8 cellular contexts compared by ENCODE assay signal in the genomic region with DNA sequence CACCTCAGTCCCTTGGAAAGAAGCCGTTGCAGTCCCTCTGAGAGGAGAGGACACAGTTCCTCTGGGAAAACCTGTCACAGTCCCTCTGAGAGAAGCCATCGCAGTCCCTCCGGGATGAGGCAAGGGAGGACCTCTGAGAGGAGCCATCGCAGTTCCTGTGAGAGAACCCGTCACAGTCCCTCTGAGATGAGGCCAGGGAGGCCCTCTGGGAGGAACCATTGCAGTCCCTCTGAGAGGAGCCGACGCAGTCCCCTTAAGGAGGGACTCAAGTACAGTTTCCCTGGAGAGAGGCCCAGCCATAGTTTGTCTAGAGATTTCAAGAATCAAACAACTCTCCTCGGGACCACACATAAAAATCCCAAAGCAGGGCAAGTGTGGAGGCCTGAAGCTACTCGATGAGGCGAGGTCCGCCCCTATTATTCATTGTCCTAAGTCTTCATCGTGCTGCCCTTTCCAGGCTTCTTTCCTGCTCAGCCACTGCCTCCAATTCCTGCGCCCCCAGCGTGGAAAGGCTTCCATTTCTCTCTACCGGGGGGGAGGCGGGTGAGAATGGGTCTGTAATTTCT. TPM values are rescaled to one million over a fixed set of nuclear protein-coding genes. Genes with fewer than 3 reads are reported as not detected.
DNase-seq lines count a peak whose midpoint lies in the region; ATAC-seq, FAIRE-seq and TF ChIP-seq lines count a peak whose summit lies in the region.

No MANE protein-coding gene starts in this region.

- H3K27me3 Mint-ChIP-seq in MCF 10A (ENCODE audit: insufficient read depth, unreplicated experiment) = no peaks in the 10 kb centered on the region

- H3K9ac ChIP-seq in mucosa of stomach (ENCODE audit: low read length) = peak overlapping the region; percentile 83

- peak overlapping the region; percentile 97 for H3K27ac Mint-ChIP-seq in MCF 10A (ENCODE audit: low read depth, unreplicated experiment)

- peak in 2 of 5 donors; percentile 20 to 27 for DNase-seq in heart left ventricle
- DNase-seq in left ventricle myocardium superior = no peak
- no peak for DNase-seq in MCF 10A (ENCODE audit: unreplicated experiment)
- no peak for DNase-seq in NCI-H2081 (lab: John Stamatoyannopoulos, UW)
- DNase-seq in GM19239 (ENCODE audit: insufficient read length, low spot score) = no peak
- DNase-seq in SIG-M5 (lab: John Stamatoyannopoulos, UW) = no peak

- TSS peak; percentile 61 for BruUV-seq in MCF 10A (replicated peaks; lab: Mats Ljungman, UMichigan)

- peaks cover 0 to 30% (median 15%) of the 10 kb centered on the region in 12 donors for H3K9me3 ChIP-seq in heart left ventricle
- no peaks in the 10 kb centered on the region for H3K9me3 ChIP-seq in mucosa of stomach (ENCODE audit: control insufficient read depth, low read length)

- H3K4me1 ChIP-seq in heart left ventricle = peaks cover 3 to 31% (median 16%) of the 10 kb centered on the region in 12 donors
- peaks cover 4% of the 10 kb centered on the region for H3K4me1 ChIP-seq in mucosa of stomach (ENCODE audit: control insufficient read depth, insufficient read depth, low read length)

- H3K36me3 Mint-ChIP-seq in MCF 10A (ENCODE audit: insufficient read depth, unreplicated experiment) = peaks cover 3% of the 10 kb centered on the region

- 77 to 85% (median 81%) methylated on average over 16 of the region's 16 CpGs for WGBS in heart left ventricle, 4 donors

- no peaks in the 10 kb centered on the region for H3K27me3 ChIP-seq in heart left ventricle
- no peaks in the 10 kb centered on the region for H3K27me3 ChIP-seq in mucosa of stomach (ENCODE audit: control insufficient read depth, insufficient read depth, low read length)

- H3K4me3 ChIP-seq in heart left ventricle (peak overlapping the region in 11 of 12 donors; percentile 44 to 81 (median 65)), mucosa of stomach (ENCODE audit: low read length) (peak overlapping the region; percentile 95)

- peaks cover 7% of the 10 kb centered on the region for H3K9me3 Mint-ChIP-seq in MCF 10A (ENCODE audit: unreplicated experiment)

- TF ChIP-seq POLR2A in heart left ventricle (IDR thresholded peaks at IDR 0.05) = no peak

- intact Hi-C loops in heart left ventricle (cut with DNase I) (loop anchor here in 5 of 10 donors (2.0 to 10.0 kb wide), 6 partner anchors 47 to 150 kb away; a partner anchor contains a TSS), left ventricle myocardium superior (cut with micrococcal nuclease) (no loop called here), MCF 10A (cut with micrococcal nuclease) (loop anchor here (2.0 kb wide), 1 partner anchor 153 kb away; a partner anchor contains a TSS)

- POLR2A ChIA-PET in MCF 10A (lab: Yijun Ruan, JAX) = interaction anchor here (0.7 to 2.2 kb wide), 9 partner anchors 8 to 810 kb away, joined by 3 to 9 read pairs (median 4); a partner anchor contains a TSS

- no peaks in the 10 kb centered on the region for H3K36me3 ChIP-seq in heart left ventricle
- H3K36me3 ChIP-seq in mucosa of stomach (ENCODE audit: control insufficient read depth, insufficient read depth, low read length) = no peaks in the 10 kb centered on the region

- H3K4me3 Mint-ChIP-seq in MCF 10A (ENCODE audit: unreplicated experiment) = peak overlapping the region; percentile 97

- H3K27ac ChIP-seq in heart left ventricle = peak overlapping the region in 11 of 12 donors; percentile 1 to 83 (median 68)

- H3K4me1 Mint-ChIP-seq in MCF 10A (ENCODE audit: insufficient read depth, unreplicated experiment) = peaks cover 39% of the 10 kb centered on the region

- ATAC-seq in heart left ventricle (peak in 3 of 4 donors; percentile 7 to 23 (median 10)), left ventricle myocardium superior (no peak), GM19463 (IDR thresholded peaks at IDR 0.05; ENCODE audit: unreplicated experiment) (no peak)

- no peak for FAIRE-seq in GM19239 (lab: Jason Lieb, UNC)

- TF ChIP-seq CTCF in heart left ventricle (IDR thresholded peaks at IDR 0.05) (no peak), MCF 10A (IDR thresholded peaks at IDR 0.05; ENCODE audit: unreplicated experiment) (no peak)

- CTCF ChIA-PET in MCF 10A (lab: Yijun Ruan, JAX) = no interaction called here

RNA-seq across cellular contexts. Expression of a gene that starts 0.6 kb away (rescaled TPM):
- total RNA-seq in heart left ventricle (10 to 100 TPM; 13.2 to 31.8 (median 20.1) TPM), left ventricle myocardium superior (20.8 TPM), MCF 10A (2022) (19.9 and 25.5 TPM in 2 replicates)
- polyA plus RNA-seq in heart left ventricle = 10 to 100 TPM in 1 of 2 donors, 1 to 10 TPM in 1; 8.4 to 15.8 TPM

RNA-seq across cellular contexts. Expression of a gene that starts 46.6 kb away (rescaled TPM):
- total RNA-seq in heart left ventricle = 1 to 10 TPM; 3.9 to 7.7 (median 5.8) TPM
- polyA plus RNA-seq in heart left ventricle = 1 to 10 TPM; 2.5 to 3.5 TPM
- 6.5 TPM for total RNA-seq in left ventricle myocardium superior
- 0.61 and 2.3 TPM in 2 replicates for total RNA-seq in MCF 10A (2022)

RNA-seq across cellular contexts. Expression of a gene that starts 46.6 kb away (rescaled TPM):
- 10 to 100 TPM; 14.4 to 22.3 (median 19.4) TPM for total RNA-seq in heart left ventricle
- polyA plus RNA-seq in heart left ventricle = 10 to 100 TPM; 10.1 to 35.9 TPM
- total RNA-seq in left ventricle myocardium superior = 20.1 TPM
- total RNA-seq in MCF 10A (2022) = 28.6 and 30.5 TPM in 2 replicates

Comparison
In these comparisons a context has a peak if more than half of its experiments do, and no peak if none do; other contexts are left out.
1. ATAC-seq: peak in heart left ventricle (3 of 4); none in left ventricle myocardium superior (single experiment) and GM19463 (single experiment).